ENCODE assay signal across 1 cellular context in the genomic region with DNA sequence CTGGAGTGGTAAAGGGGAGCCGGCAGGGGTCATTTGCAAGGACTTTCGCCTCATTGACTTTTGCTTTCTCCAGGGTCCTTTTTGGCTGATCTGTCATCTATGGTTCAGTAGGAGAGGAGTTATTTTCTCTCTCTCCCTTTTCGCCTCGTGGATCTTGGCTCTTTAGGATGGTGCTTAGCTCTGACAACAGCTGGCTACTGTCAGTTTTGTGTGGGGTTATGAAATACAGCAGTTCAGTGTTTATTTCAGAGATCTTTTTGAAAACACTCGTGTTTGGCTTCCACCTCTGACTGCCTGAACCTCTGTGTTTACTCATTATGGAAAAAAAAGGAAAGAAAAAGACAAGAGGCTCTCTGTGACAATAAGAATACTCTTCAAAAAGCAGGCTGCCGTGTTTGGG.
TF ChIP-seq lines count a peak whose summit lies in the region.

No MANE protein-coding gene starts in this region.

TF ChIP-seq in IMR-90, 13 proteins besides CTCF, POLR2A, EP300 and RAD21:
- TF ChIP-seq BHLHE40 (IDR thresholded peaks at IDR 0.05; ENCODE audit: low read depth, low read length): peak; percentile 17; the same call in 1 of the 2 replicates
- no peak for TF ChIP-seq RCOR1 (IDR thresholded peaks at IDR 0.05; ENCODE audit: insufficient replicate concordance, low read length)
- peak; percentile 22; the same call in 1 of the 2 replicates for TF ChIP-seq MXI1 (IDR thresholded peaks at IDR 0.05; ENCODE audit: borderline replicate concordance, low read depth, low read length)
TF ChIP-seq in IMR-90: peak in this region for 2.
